ENCODE assay signal across 25 cellular contexts in genomic region chr10:126215767-126216166, GRCh38.
DNase-seq lines count a peak whose midpoint lies in the region; FAIRE-seq and TF ChIP-seq lines count a peak whose summit lies in the region.
"Had no signal": no experiment of that assay in that cellular context is flagged by ENCODE, and none has a peak within 500 bp of the region (broad histone marks: within the 10 kb centered on the region; RNA-seq: fewer than 3 reads in every experiment).

No MANE protein-coding gene starts in this region.

- H4K5ac ChIP-seq in mesendoderm (ENCODE audit: low read length): peak overlapping the region; percentile 66

- H2BK120ac ChIP-seq in mesendoderm (ENCODE audit: low read depth, low read length): no peak overlapping the region

- H3K4me3 Mint-ChIP-seq in chondrocyte (ENCODE audit: unreplicated experiment): no peak overlapping the region
- H3K4me3 Mint-ChIP-seq: activated naive CD8-positive, alpha-beta T cell treated with anti-CD3 and anti-CD28 coated beads, Interleukin-2, amount 50 U/mL, for 24 hours; activated T-helper 1 cell treated with anti-CD3 and anti-CD28 coated beads, Interleukin-12 subunit alpha, Interleukin-12 subunit beta, Interleukin-2, Interleukin-4 antibody, amounts not matched to agents 30 ng/mL and 10 ng/mL and 1 ng/mL, durations not matched to agents 14 hours and 24 hours and 36 hours; B cell had no signal

- H3K9me3 Mint-ChIP-seq in chondrocyte (ENCODE audit: low read depth): no peaks in the 10 kb centered on the region
- H3K9me3 Mint-ChIP-seq: activated naive CD8-positive, alpha-beta T cell treated with anti-CD3 and anti-CD28 coated beads, Interleukin-2, amount 50 U/mL, for 24 hours; activated T-helper 1 cell treated with anti-CD3 and anti-CD28 coated beads, Interleukin-12 subunit alpha, Interleukin-12 subunit beta, Interleukin-2, Interleukin-4 antibody, amounts not matched to agents 30 ng/mL and 10 ng/mL and 1 ng/mL, durations not matched to agents 14 hours and 24 hours and 36 hours had no signal

- peaks cover 5% of the 10 kb centered on the region for H3K4me1 ChIP-seq in mesendoderm (ENCODE audit: control insufficient read depth, low read depth, low read length)
- peaks cover 17% of the 10 kb centered on the region for H3K4me1 ChIP-seq in smooth muscle cell (ENCODE audit: low read depth)
- H3K4me1 ChIP-seq: Caco-2, right atrium auricular region, SJSA1 had no signal

- H2BK5ac ChIP-seq in mesendoderm (ENCODE audit: low read length): peak overlapping the region; percentile 62

- CTCF ChIA-PET in HEK293T (lab: Yijun Ruan, JAX): no interaction called here

- H3K4me2 ChIP-seq in mesendoderm (ENCODE audit: low read length): no peak overlapping the region
- peak overlapping the region; percentile 59 for H3K4me2 ChIP-seq in smooth muscle cell

- H2AK5ac ChIP-seq in mesendoderm (ENCODE audit: low read length): no peak overlapping the region

- H3K36me3 Mint-ChIP-seq in chondrocyte (ENCODE audit: low read depth): peaks cover 10% of the 10 kb centered on the region

- H2AFZ ChIP-seq in smooth muscle cell (ENCODE audit: low read depth): no peak overlapping the region

- H3K56ac ChIP-seq in mesendoderm (ENCODE audit: low read length): peak overlapping the region; percentile 47

- H3K27me3 Mint-ChIP-seq in chondrocyte (ENCODE audit: low read depth): no peaks in the 10 kb centered on the region
- H3K27me3 Mint-ChIP-seq: activated naive CD8-positive, alpha-beta T cell treated with anti-CD3 and anti-CD28 coated beads, Interleukin-2, amount 50 U/mL, for 24 hours had no signal

- H3K27ac ChIP-seq in mesendoderm (ENCODE audit: low read depth, low read length) (no peak overlapping the region), smooth muscle cell (ENCODE audit: low read depth) (peak overlapping the region; percentile 73)
- H3K27ac ChIP-seq: right atrium auricular region, SJSA1 had no signal

- H3K9me3 ChIP-seq in smooth muscle cell (replicated peaks; ENCODE audit: low read depth): no peaks in the 10 kb centered on the region
- H3K9me3 ChIP-seq: Caco-2, right atrium auricular region, SJSA1 had no signal

- no peaks in the 10 kb centered on the region for H3K79me1 ChIP-seq in mesendoderm (ENCODE audit: low read length)

- no peak overlapping the region for H2BK15ac ChIP-seq in mesendoderm (replicated peaks; ENCODE audit: low read depth)

- no peaks in the 10 kb centered on the region for H4K20me1 ChIP-seq in smooth muscle cell (ENCODE audit: low read depth)

- H3K4ac ChIP-seq in mesendoderm (ENCODE audit: low read depth, low read length): no peak overlapping the region

- H3K4me3 ChIP-seq in mesendoderm (ENCODE audit: low read length) (no peak overlapping the region), smooth muscle cell (no peak overlapping the region)
- H3K4me3 ChIP-seq: dorsolateral prefrontal cortex, right atrium auricular region, SJSA1 had no signal

- peak overlapping the region; percentile 62 for H3K27ac Mint-ChIP-seq in chondrocyte (ENCODE audit: unreplicated experiment)
- H3K27ac Mint-ChIP-seq: activated naive CD8-positive, alpha-beta T cell treated with anti-CD3 and anti-CD28 coated beads, Interleukin-2, amount 50 U/mL, for 24 hours; activated T-helper 1 cell treated with anti-CD3 and anti-CD28 coated beads, Interleukin-12 subunit alpha, Interleukin-12 subunit beta, Interleukin-2, Interleukin-4 antibody, amounts not matched to agents 30 ng/mL and 10 ng/mL and 1 ng/mL, durations not matched to agents 14 hours and 24 hours and 36 hours; B cell had no signal

- H3K4me1 Mint-ChIP-seq in chondrocyte (ENCODE audit: low read depth): peaks cover 33% of the 10 kb centered on the region
- H3K4me1 Mint-ChIP-seq: activated naive CD8-positive, alpha-beta T cell treated with anti-CD3 and anti-CD28 coated beads, Interleukin-2, amount 50 U/mL, for 24 hours; B cell had no signal

- TF ChIP-seq CTCF in chondrocyte (IDR thresholded peaks at IDR 0.05): no peak
- no peak for TF ChIP-seq CTCF in smooth muscle cell (IDR thresholded peaks at IDR 0.05; ENCODE audit: borderline replicate concordance, insufficient read depth, poor library complexity, severe bottlenecking)

- H3K18ac ChIP-seq in mesendoderm (ENCODE audit: low read length): no peak overlapping the region

- peaks cover 8% of the 10 kb centered on the region for H3F3A ChIP-seq in smooth muscle cell (ENCODE audit: low read depth)

- DNase-seq in HEK293T (ENCODE audit: extremely low spot score) (peak; percentile 49), chondrocyte (ENCODE audit: low spot score) (no peak), mesendoderm (no peak), smooth muscle cell (lab: John Stamatoyannopoulos, UW; ENCODE audit: unreplicated experiment) (no peak), GM12892 (ENCODE audit: insufficient read length) (no peak), NCI-H510A (lab: John Stamatoyannopoulos, UW) (no peak), EL (no peak), GM19239 (ENCODE audit: insufficient read length, low spot score) (no peak)
- DNase-seq: activated CD4-positive, CD25-positive, alpha-beta regulatory T cell treated with anti-CD3 and anti-CD28 coated beads, Interleukin-2, amount 50 U/mL, for 72 hours; activated naive CD8-positive, alpha-beta T cell treated with anti-CD3 and anti-CD28 coated beads, Interleukin-2, amount 50 U/mL, for 24 hours; Caco-2; dorsolateral prefrontal cortex; NCI-H1436; NCI-H2171; NCI-H748 treated with DMSO at 0.1 percent for 48 hours; nucleus accumbens; PC-3; stimulated activated naive CD8-positive, alpha-beta T cell treated with anti-CD3 and anti-CD28 coated beads, Interleukin-15, Interleukin-2, amounts not matched to agents 100 U/mL and 50 U/mL, for 24 hours; T-helper 9 cell; trophoblast cell had no signal

- FAIRE-seq in GM12892 (lab: Jason Lieb, UNC) (no peak), GM19239 (lab: Jason Lieb, UNC) (no peak)
- FAIRE-seq: bronchial epithelial cell had no signal

- WGBS in mesendoderm (ENCODE audit: extremely low coverage, insufficient coverage, low lambda C conversion rate): no CpG with 5 or more reads among the region's 4 CpGs
- 46% methylated on average over 4 of the region's 4 CpGs for WGBS in smooth muscle cell (ENCODE audit: low lambda C conversion rate)

- POLR2A ChIA-PET in HEK293T (lab: Yijun Ruan, JAX): interaction anchor here (0.7 to 2.1 kb wide), 6 partner anchors 8 to 40 kb away, joined by 3 to 11 read pairs (median 4); no protein-coding TSS in a partner anchor

- H3K36me3 ChIP-seq in mesendoderm (ENCODE audit: control insufficient read depth, insufficient read depth, low read length): no peaks in the 10 kb centered on the region
- no peaks in the 10 kb centered on the region for H3K36me3 ChIP-seq in smooth muscle cell (ENCODE audit: low read depth)
- H3K36me3 ChIP-seq: right atrium auricular region, SJSA1 had no signal

- no peaks in the 10 kb centered on the region for H3K79me2 ChIP-seq in mesendoderm (ENCODE audit: control insufficient read depth, insufficient read depth, low read length)
- peaks cover 14% of the 10 kb centered on the region for H3K79me2 ChIP-seq in smooth muscle cell (ENCODE audit: low read depth)

- no peak overlapping the region for H4K8ac ChIP-seq in mesendoderm (ENCODE audit: low read depth, low read length)

- no peak overlapping the region for H3K9ac ChIP-seq in mesendoderm (ENCODE audit: low read length)
- H3K9ac ChIP-seq in smooth muscle cell (ENCODE audit: low read depth): no peak overlapping the region

- no peaks in the 10 kb centered on the region for H3K27me3 ChIP-seq in mesendoderm (ENCODE audit: insufficient read depth, low read length, poor library complexity)
- no peaks in the 10 kb centered on the region for H3K27me3 ChIP-seq in smooth muscle cell (ENCODE audit: low read depth)
- H3K27me3 ChIP-seq: dorsolateral prefrontal cortex, right atrium auricular region had no signal

- TF ChIP-seq POLR2A in GM12892 (IDR thresholded peaks at IDR 0.05; ENCODE audit: low read depth, low read length): no peak

- H3K23ac ChIP-seq in mesendoderm (ENCODE audit: low read length): no peak overlapping the region

TF ChIP-seq in HEK293T, 16 proteins besides CTCF, POLR2A, EP300 and RAD21:
- TF ChIP-seq LEF1 (IDR thresholded peaks at IDR 0.05; ENCODE audit: borderline replicate concordance): no peak
- TF ChIP-seq ZNF384 (IDR thresholded peaks at IDR 0.05): no peak
- no peak for TF ChIP-seq FOXA1 (IDR thresholded peaks at IDR 0.05)
- TF ChIP-seq ARNT (IDR thresholded peaks at IDR 0.05): no peak
- no peak for TF ChIP-seq TARDBP (IDR thresholded peaks at IDR 0.05)
- no peak for TF ChIP-seq NFRKB (IDR thresholded peaks at IDR 0.05)
- TF ChIP-seq FOXM1 (IDR thresholded peaks at IDR 0.05; ENCODE audit: borderline replicate concordance): no peak
